Comparison of ENCODE assay signal across 33 cellular contexts in genomic region chr11:35812850-35813249, GRCh38.
DNase-seq lines count a peak whose midpoint lies in the region; ATAC-seq and TF ChIP-seq lines count a peak whose summit lies in the region.
"Had no signal": no experiment of that assay in that cellular context is flagged by ENCODE, and none has a peak within 500 bp of the region (broad histone marks: within the 10 kb centered on the region; RNA-seq: fewer than 3 reads in every experiment).

No MANE protein-coding gene starts in this region.

- H3K36me3 ChIP-seq in Loucy (ENCODE audit: insufficient read depth, low read length) (peaks cover 23% of the 10 kb centered on the region; the same call in 1 of the 2 replicates), brain microvascular endothelial cell (replicated peaks) (no peaks in the 10 kb centered on the region), vagina (no peaks in the 10 kb centered on the region)
- H3K36me3 ChIP-seq: BE2C, HAP-1, neutrophil, upper lobe of left lung had no signal

- H3K4me3 ChIP-seq in Loucy (ENCODE audit: low read length, poor library complexity, severe bottlenecking) (no peak overlapping the region), brain microvascular endothelial cell (ENCODE audit: low read depth, low read length) (no peak overlapping the region), vagina (no peak overlapping the region)
- H3K4me3 ChIP-seq: HAP-1, smooth muscle cell, upper lobe of left lung had no signal

- DNase-seq in left ventricle myocardium superior (peak; percentile 41), brain microvascular endothelial cell (no peak), vagina (ENCODE audit: extremely low spot score in 2 of 2) (no peak), NCI-H2196 (lab: John Stamatoyannopoulos, UW; ENCODE audit: unreplicated experiment) (no peak)
- DNase-seq: ACHN; activated B cell treated with CpG ODN at 0.5 μM for 24 hours; activated CD4-positive, alpha-beta T cell treated with anti-CD3 and anti-CD28 coated beads, Interleukin-2, amount 50 U/mL, for 1 hour; activated CD8-positive, alpha-beta memory T cell treated with anti-CD3 and anti-CD28 coated beads, Interleukin-2, amount 10 ng/mL, durations not matched to agents 7 days and 5 days; activated naive CD4-positive, alpha-beta T cell treated with anti-CD3 and anti-CD28 coated beads for 36 hours; activated T-cell treated with anti-CD3 and anti-CD28 coated beads, Interleukin-2, amount 50 U/mL, for 72 hours; amniotic stem cell; BE2C; CD8-positive, alpha-beta memory T cell; dermis blood vessel endothelial cell; DMS53; GDM1; glutamatergic neuron; mammary epithelial cell; NCI-H1092 treated with DMSO at 0.1 percent for 48 hours; NCI-H187; NCI-H526; SIG-M5; stimulated activated CD4-positive, alpha-beta T cell treated with anti-CD3 and anti-CD28 coated beads, Interleukin-1b, Interleukin-23, amount 100 ng/mL, for 48 hours; T1000; upper lobe of left lung had no signal

- H3K4me3 Mint-ChIP-seq in brain (peak overlapping the region in 2 of 5 experiments; percentile 15 to 30), nephron (peak overlapping the region in 2 of 3 experiments; percentile 12 to 35)
- H3K4me3 Mint-ChIP-seq: activated B cell treated with CpG ODN at 0.5 μM for 24 hours; activated CD8-positive, alpha-beta memory T cell treated with anti-CD3 and anti-CD28 coated beads, Interleukin-2, amount 10 ng/mL, durations not matched to agents 7 days and 5 days; activated naive CD4-positive, alpha-beta T cell treated with anti-CD3 and anti-CD28 coated beads for 36 hours; activated T-cell treated with anti-CD3 and anti-CD28 coated beads, Interleukin-2, amount 50 U/mL, for 72 hours; CD8-positive, alpha-beta memory T cell had no signal

- intact Hi-C loops in left ventricle myocardium superior (cut with micrococcal nuclease) (loop anchor here (10.0 kb wide), 1 partner anchor 188 kb away; no protein-coding TSS in a partner anchor), vagina (cut with DNase I) (loop anchor here (10.0 kb wide), 1 partner anchor 452 kb away; no protein-coding TSS in a partner anchor)

- H3K36me3 Mint-ChIP-seq in brain: peaks cover 27% of the 10 kb centered on the region
- peaks cover 24% of the 10 kb centered on the region for H3K36me3 Mint-ChIP-seq in nephron (ENCODE audit: low read depth)
- H3K36me3 Mint-ChIP-seq: activated CD8-positive, alpha-beta memory T cell treated with anti-CD3 and anti-CD28 coated beads, Interleukin-2, amount 10 ng/mL, durations not matched to agents 7 days and 5 days had no signal

- no peak for TF ChIP-seq CTCF in Loucy (conservative IDR thresholded peaks at IDR 0.05; ENCODE audit: low read length)
- no peak for TF ChIP-seq CTCF in brain (conservative IDR thresholded peaks at IDR 0.05)
- TF ChIP-seq CTCF in nephron (IDR thresholded peaks at IDR 0.05; ENCODE audit: unreplicated experiment in 3 of 3): no peak
- no peak for TF ChIP-seq CTCF in brain microvascular endothelial cell (IDR thresholded peaks at IDR 0.05; ENCODE audit: low read depth, low read length, missing control alignments)
- no peak for TF ChIP-seq CTCF in vagina (IDR thresholded peaks at IDR 0.05)

- peaks cover 49% of the 10 kb centered on the region for H3K4me1 Mint-ChIP-seq in brain
- peaks cover 83% of the 10 kb centered on the region for H3K4me1 Mint-ChIP-seq in nephron
- H3K4me1 Mint-ChIP-seq: activated B cell treated with CpG ODN at 0.5 μM for 24 hours; activated CD8-positive, alpha-beta memory T cell treated with anti-CD3 and anti-CD28 coated beads, Interleukin-2, amount 10 ng/mL, durations not matched to agents 7 days and 5 days; CD8-positive, alpha-beta memory T cell had no signal

- peaks cover 26% of the 10 kb centered on the region for H3K4me1 ChIP-seq in Loucy (ENCODE audit: insufficient read depth, low read length, poor library complexity, severe bottlenecking)
- peaks cover 12% of the 10 kb centered on the region for H3K4me1 ChIP-seq in vagina
- H3K4me1 ChIP-seq: BE2C, HAP-1, upper lobe of left lung had no signal

- H3K4me2 ChIP-seq in Loucy (ENCODE audit: low read depth, low read length, poor library complexity, severe bottlenecking): peak overlapping the region; percentile 57
- H3K4me2 ChIP-seq: smooth muscle cell had no signal

- ATAC-seq in left ventricle myocardium superior (peak; percentile 77), GM18517 (IDR thresholded peaks at IDR 0.05; ENCODE audit: unreplicated experiment) (no peak)
- ATAC-seq: activated CD8-positive, alpha-beta memory T cell treated with anti-CD3 and anti-CD28 coated beads, Interleukin-2, amount 10 ng/mL, durations not matched to agents 7 days and 5 days; activated T-cell treated with anti-CD3 and anti-CD28 coated beads, Interleukin-2, amount 50 U/mL, for 72 hours; Panc1 had no signal

- no peak for TF ChIP-seq POLR2A in vagina (IDR thresholded peaks at IDR 0.05)

- 0 out of 2 replicates have a peak, but pooled peaks cover 5% of the 10 kb centered on the region for H3F3A ChIP-seq in Loucy (ENCODE audit: low read depth)

- no peaks in the 10 kb centered on the region for H3K79me2 ChIP-seq in Loucy (ENCODE audit: insufficient read depth, low read length)

- no peaks in the 10 kb centered on the region for H4K20me1 ChIP-seq in Loucy (ENCODE audit: insufficient read depth, low read length, poor library complexity, severe bottlenecking)

- H3K27me3 Mint-ChIP-seq in brain (no peaks in the 10 kb centered on the region), nephron (ENCODE audit: low read depth) (no peaks in the 10 kb centered on the region)
- H3K27me3 Mint-ChIP-seq: activated B cell treated with CpG ODN at 0.5 μM for 24 hours; activated CD8-positive, alpha-beta memory T cell treated with anti-CD3 and anti-CD28 coated beads, Interleukin-2, amount 10 ng/mL, durations not matched to agents 7 days and 5 days; CD8-positive, alpha-beta memory T cell had no signal

- H3K27ac ChIP-seq in brain microvascular endothelial cell: no peak overlapping the region
- no peak overlapping the region for H3K27ac ChIP-seq in vagina
- H3K27ac ChIP-seq: neutrophil, upper lobe of left lung had no signal

- no peaks in the 10 kb centered on the region for H3K9me2 ChIP-seq in Loucy (replicated peaks; ENCODE audit: low read depth, low read length)

- H3K27me3 ChIP-seq in Loucy (ENCODE audit: insufficient read depth, low read length, poor library complexity, severe bottlenecking) (no peaks in the 10 kb centered on the region), brain microvascular endothelial cell (replicated peaks) (no peaks in the 10 kb centered on the region), vagina (no peaks in the 10 kb centered on the region)
- H3K27me3 ChIP-seq: BE2C, neutrophil, upper lobe of left lung had no signal

- H3K9me3 ChIP-seq in Loucy (ENCODE audit: insufficient read depth, low read depth, low read length): no peaks in the 10 kb centered on the region
- H3K9me3 ChIP-seq in vagina: no peaks in the 10 kb centered on the region
- H3K9me3 ChIP-seq: BE2C, HAP-1, neutrophil, upper lobe of left lung had no signal

- H3K9me3 Mint-ChIP-seq in brain (peaks cover 2 to 13% (median 5%) of the 10 kb centered on the region in 5 experiments), nephron (no peaks in the 10 kb centered on the region)
- H3K9me3 Mint-ChIP-seq: activated B cell treated with CpG ODN at 0.5 μM for 24 hours; activated T-cell treated with anti-CD3 and anti-CD28 coated beads, Interleukin-2, amount 50 U/mL, for 72 hours; CD8-positive, alpha-beta memory T cell had no signal

- H2AFZ ChIP-seq in Loucy (ENCODE audit: low read length): no peak overlapping the region

- H3K27ac Mint-ChIP-seq in brain: peak overlapping the region; percentile 50 to 92 (median 85)
- peak overlapping the region; percentile 69 to 94 (median 94) for H3K27ac Mint-ChIP-seq in nephron
- H3K27ac Mint-ChIP-seq: activated B cell treated with CpG ODN at 0.5 μM for 24 hours; activated CD8-positive, alpha-beta memory T cell treated with anti-CD3 and anti-CD28 coated beads, Interleukin-2, amount 10 ng/mL, durations not matched to agents 7 days and 5 days; activated naive CD4-positive, alpha-beta T cell treated with anti-CD3 and anti-CD28 coated beads for 36 hours; CD8-positive, alpha-beta memory T cell had no signal

- H3K9ac ChIP-seq in Loucy (ENCODE audit: low read depth, low read length, poor library complexity, severe bottlenecking): peak overlapping the region; percentile 25

- in situ Hi-C loops in brain microvascular endothelial cell (cut with HindIII; ENCODE audit: low pct_ligation_motif_present, low sequenced_read_pairs): no loop called here
